In the genomic region with DNA sequence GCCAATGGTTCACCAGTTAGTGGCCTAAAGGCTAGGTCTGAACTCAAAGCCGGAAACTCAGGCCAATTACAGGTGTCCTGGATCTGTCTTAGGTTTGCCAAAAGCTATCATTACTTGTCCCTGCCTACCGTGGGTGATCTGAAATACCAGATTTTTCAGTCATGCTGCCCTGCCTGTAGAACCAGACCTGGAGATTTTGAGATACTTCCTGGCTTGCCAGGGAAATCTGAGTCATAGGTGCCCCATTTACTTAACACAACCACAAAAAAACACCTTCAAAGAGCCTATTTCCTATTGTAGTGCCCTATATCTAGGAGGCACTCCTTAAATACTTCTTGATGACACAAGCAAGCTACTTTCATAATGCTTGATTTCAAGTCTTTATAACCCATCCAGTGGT, we compare ENCODE assay signal across 9 cellular contexts. TPM values are rescaled to one million over a fixed set of nuclear protein-coding genes. Genes with fewer than 3 reads are reported as not detected.
DNase-seq lines count a peak whose midpoint lies in the region; ATAC-seq and TF ChIP-seq lines count a peak whose summit lies in the region.
"Had no signal": no experiment of that assay in that cellular context is flagged by ENCODE, and none has a peak within 500 bp of the region (broad histone marks: within the 10 kb centered on the region; RNA-seq: fewer than 3 reads in every experiment).

No MANE protein-coding gene starts in this region.

- CTCF ChIA-PET in activated CD4-positive, alpha-beta T cell treated with anti-CD3 and anti-CD28 coated beads for 36 hours (lab: Charles Lee), result interaction anchor here (0.5 to 0.9 kb wide), 2 partner anchors 15 to 30 kb away, joined by 3 read pairs; no protein-coding TSS in a partner anchor

- H3K4me3 Mint-ChIP-seq in activated CD4-positive, alpha-beta T cell treated with anti-CD3 and anti-CD28 coated beads for 36 hours, result no peak overlapping the region
- H3K4me3 Mint-ChIP-seq in T-helper 2 cell treated with Interferon-gamma antibody and Interleukin-4, amounts not matched to agents 5 μg/mL and 100 μg/mL, for 36 hours, result no peak overlapping the region
- peak overlapping the region; percentile 34 for H3K4me3 Mint-ChIP-seq in central memory CD8-positive, alpha-beta T cell
- no peak overlapping the region for H3K4me3 Mint-ChIP-seq in endodermal cell

- peak overlapping the region; percentile 72 for H3K27ac Mint-ChIP-seq in activated CD4-positive, alpha-beta T cell treated with anti-CD3 and anti-CD28 coated beads for 36 hours
- no peak overlapping the region for H3K27ac Mint-ChIP-seq in T-helper 2 cell treated with Interferon-gamma antibody and Interleukin-4, amounts not matched to agents 5 μg/mL and 100 μg/mL, for 36 hours
- no peak overlapping the region for H3K27ac Mint-ChIP-seq in central memory CD8-positive, alpha-beta T cell (ENCODE audit: low read depth)
- no peak overlapping the region for H3K27ac Mint-ChIP-seq in endodermal cell

- WGBS in endodermal cell (ENCODE audit: insufficient coverage in 1 of 2, insufficient read length in 1 of 2), 2 experiments, result 61 to 86% methylated on average over 2 of the region's 2 CpGs

- TF ChIP-seq CTCF in endodermal cell (conservative IDR thresholded peaks at IDR 0.05), result no peak

- H3K4me1 Mint-ChIP-seq in activated CD4-positive, alpha-beta T cell treated with anti-CD3 and anti-CD28 coated beads for 36 hours, result peaks cover 29% of the 10 kb centered on the region
- peaks cover 15% of the 10 kb centered on the region for H3K4me1 Mint-ChIP-seq in T-helper 2 cell treated with Interferon-gamma antibody and Interleukin-4, amounts not matched to agents 5 μg/mL and 100 μg/mL, for 36 hours (ENCODE audit: low read depth)
- H3K4me1 Mint-ChIP-seq in central memory CD8-positive, alpha-beta T cell, result peaks cover 5% of the 10 kb centered on the region
- no peaks in the 10 kb centered on the region for H3K4me1 Mint-ChIP-seq in endodermal cell

- no peaks in the 10 kb centered on the region for H3K9me3 Mint-ChIP-seq in activated CD4-positive, alpha-beta T cell treated with anti-CD3 and anti-CD28 coated beads for 36 hours (ENCODE audit: low read depth)
- no peaks in the 10 kb centered on the region for H3K9me3 Mint-ChIP-seq in T-helper 2 cell treated with Interferon-gamma antibody and Interleukin-4, amounts not matched to agents 5 μg/mL and 100 μg/mL, for 36 hours
- no peaks in the 10 kb centered on the region for H3K9me3 Mint-ChIP-seq in central memory CD8-positive, alpha-beta T cell
- H3K9me3 Mint-ChIP-seq in endodermal cell, result no peaks in the 10 kb centered on the region

- no peaks in the 10 kb centered on the region for H3K36me3 ChIP-seq in endodermal cell (ENCODE audit: control insufficient read depth, insufficient read depth, low read length)

- H3K9ac ChIP-seq in endodermal cell (ENCODE audit: extremely low read depth, low read length, poor library complexity, severe bottlenecking), result no peak overlapping the region

- H3K27me3 Mint-ChIP-seq in activated CD4-positive, alpha-beta T cell treated with anti-CD3 and anti-CD28 coated beads for 36 hours, result no peaks in the 10 kb centered on the region
- no peaks in the 10 kb centered on the region for H3K27me3 Mint-ChIP-seq in T-helper 2 cell treated with Interferon-gamma antibody and Interleukin-4, amounts not matched to agents 5 μg/mL and 100 μg/mL, for 36 hours (ENCODE audit: low read depth)
- H3K27me3 Mint-ChIP-seq in central memory CD8-positive, alpha-beta T cell, result no peaks in the 10 kb centered on the region
- H3K27me3 Mint-ChIP-seq in endodermal cell (ENCODE audit: insufficient read depth), result no peaks in the 10 kb centered on the region

- H3K27me3 ChIP-seq in endodermal cell (ENCODE audit: control insufficient read depth, insufficient read depth, low read length, poor library complexity, severe bottlenecking), result no peaks in the 10 kb centered on the region

- H3K4me3 ChIP-seq in endodermal cell (ENCODE audit: low read length), result no peak overlapping the region

- DNase-seq in activated CD4-positive, alpha-beta T cell treated with anti-CD3 and anti-CD28 coated beads for 36 hours, result peak; percentile 52
- DNase-seq in activated CD4-positive, alpha-beta T cell treated with anti-CD3 and anti-CD28 coated beads, Interleukin-2, amount 50 U/mL, for 1 hour, result no peak
- DNase-seq in T-helper 2 cell treated with Interferon-gamma antibody and Interleukin-4, amounts not matched to agents 5 μg/mL and 100 μg/mL, for 36 hours (ENCODE audit: low spot score), result peak; percentile 35
- no peak for DNase-seq in central memory CD8-positive, alpha-beta T cell (ENCODE audit: low spot score in 2 of 2)
- DNase-seq in stimulated activated naive CD8-positive, alpha-beta T cell treated with anti-CD3 and anti-CD28 coated beads, Interleukin-15, Interleukin-2, amounts not matched to agents 100 U/mL and 50 U/mL, for 24 hours, result peak; percentile 33
- DNase-seq in medulla oblongata (ENCODE audit: extremely low spot score) (no peak), endodermal cell (no peak), NCI-H1694 treated with DMSO at 0.1 percent for 48 hours (lab: John Stamatoyannopoulos, UW) (no peak)
- DNase-seq: RPMI8226 had no signal

- no peaks in the 10 kb centered on the region for H3K36me3 Mint-ChIP-seq in activated CD4-positive, alpha-beta T cell treated with anti-CD3 and anti-CD28 coated beads for 36 hours (ENCODE audit: low read depth)
- H3K36me3 Mint-ChIP-seq in T-helper 2 cell treated with Interferon-gamma antibody and Interleukin-4, amounts not matched to agents 5 μg/mL and 100 μg/mL, for 36 hours (ENCODE audit: low read depth), result no peaks in the 10 kb centered on the region
- peaks cover 3% of the 10 kb centered on the region for H3K36me3 Mint-ChIP-seq in central memory CD8-positive, alpha-beta T cell (ENCODE audit: insufficient read depth)
- H3K36me3 Mint-ChIP-seq in endodermal cell (ENCODE audit: low read depth), result no peaks in the 10 kb centered on the region

- intact Hi-C loops in activated CD4-positive, alpha-beta T cell treated with anti-CD3 and anti-CD28 coated beads for 36 hours (cut with DNase I, micrococcal nuclease), result loop anchor here (1.0 to 2.0 kb wide), 2 partner anchors 10 to 37 kb away; no protein-coding TSS in a partner anchor

- no peaks in the 10 kb centered on the region for H3K9me3 ChIP-seq in endodermal cell (ENCODE audit: control insufficient read depth, low read length)

- no peaks in the 10 kb centered on the region for H3K4me1 ChIP-seq in endodermal cell (ENCODE audit: control insufficient read depth, insufficient read depth, low read length)

- peak; percentile 91 for ATAC-seq in activated CD4-positive, alpha-beta T cell treated with anti-CD3 and anti-CD28 coated beads for 36 hours
- ATAC-seq in central memory CD8-positive, alpha-beta T cell (replicated peaks; ENCODE audit: extremely low read depth, poor library complexity, severe bottlenecking), result peak; percentile 46
- peak; percentile 95 for ATAC-seq in stimulated activated naive CD8-positive, alpha-beta T cell treated with anti-CD3 and anti-CD28 coated beads, Interleukin-15, Interleukin-2, amounts not matched to agents 100 U/mL and 50 U/mL, for 24 hours

- POLR2A ChIA-PET in activated CD4-positive, alpha-beta T cell treated with anti-CD3 and anti-CD28 coated beads for 36 hours (lab: Charles Lee), result interaction anchor here (0.6 kb wide), 1 partner anchor 392 kb away, joined by 4 read pairs; a partner anchor contains a TSS

- H3K27ac ChIP-seq in endodermal cell (ENCODE audit: low read depth, low read length), result no peak overlapping the region

RNA-seq across cellular contexts. Expression of a gene that starts 13.9 kb away (rescaled TPM):
- 10 to 100 TPM; 50.8 to 65.0 TPM for total RNA-seq in activated CD4-positive, alpha-beta T cell treated with anti-CD3 and anti-CD28 coated beads for 36 hours
- total RNA-seq in endodermal cell, result 10 to 100 TPM; 43.7 to 45.4 TPM
- polyA plus RNA-seq in endodermal cell (2013, experiment 1 of 2), result 39.4 TPM
- polyA plus RNA-seq in endodermal cell (2013, experiment 2 of 2), result 39.3 TPM

Comparison
In these comparisons a context has a peak if more than half of its experiments do, and no peak if none do; other contexts are left out.
1. DNase-seq: peak in activated CD4-positive, alpha-beta T cell treated with anti-CD3 and anti-CD28 coated beads for 36 hours (single experiment), T-helper 2 cell treated with Interferon-gamma antibody and Interleukin-4, amounts not matched to agents 5 μg/mL and 100 μg/mL, for 36 hours (single experiment) and stimulated activated naive CD8-positive, alpha-beta T cell treated with anti-CD3 and anti-CD28 coated beads, Interleukin-15, Interleukin-2, amounts not matched to agents 100 U/mL and 50 U/mL, for 24 hours (single experiment); none in activated CD4-positive, alpha-beta T cell treated with anti-CD3 and anti-CD28 coated beads, Interleukin-2, amount 50 U/mL, for 1 hour (single experiment), central memory CD8-positive, alpha-beta T cell (0 of 2), medulla oblongata (single experiment), endodermal cell (single experiment) and NCI-H1694 treated with DMSO at 0.1 percent for 48 hours (single experiment).
2. Peak in every context shown above with its lines, with median percentiles within 50 percentile points of each other: ATAC-seq.